1 cellular context compared by ENCODE assay signal in genomic region chr2:78576409-78576808, GRCh38.
TF ChIP-seq lines count a peak whose summit lies in the region.

No MANE protein-coding gene starts in this region.

TF ChIP-seq in GM23338, 12 proteins besides CTCF, POLR2A, EP300 and RAD21 (continued from another document):
- TF ChIP-seq ZNF462 (CRISPR knock-in tag; IDR thresholded peaks at IDR 0.05) (no peak), ZNF331 (CRISPR knock-in tag; IDR thresholded peaks at IDR 0.05; ENCODE audit: low read depth) (no peak), EZH2phosphoT487 (IDR thresholded peaks at IDR 0.05; ENCODE audit: unreplicated experiment) (no peak), NANOG (IDR thresholded peaks at IDR 0.05; ENCODE audit: borderline replicate concordance) (no peak), REST (IDR thresholded peaks at IDR 0.05; ENCODE audit: unreplicated experiment) (no peak), CREB1 (CRISPR knock-in tag; IDR thresholded peaks at IDR 0.05; ENCODE audit: low read depth) (no peak), STAT1 (IDR thresholded peaks at IDR 0.05; ENCODE audit: unreplicated experiment) (no peak), EZH2 (IDR thresholded peaks at IDR 0.05; ENCODE audit: low read depth, unreplicated experiment) (no peak)
